In genomic region chr3:122929188-122929465, GRCh38 we compare ENCODE assay signal across 19 cellular contexts.
DNase-seq lines count a peak whose midpoint lies in the region; ATAC-seq, FAIRE-seq and TF ChIP-seq lines count a peak whose summit lies in the region.
"Had no signal": no experiment of that assay in that cellular context is flagged by ENCODE, and none has a peak within 500 bp of the region (broad histone marks: within the 10 kb centered on the region; RNA-seq: fewer than 3 reads in every experiment).

No MANE protein-coding gene starts in this region.

- intact Hi-C loops in HepG2 (cut with micrococcal nuclease; ENCODE audit: unreplicated experiment) (no loop called here), right lobe of liver (cut with DNase I) (loop anchor here in 1 of 2 donors (10.0 kb wide), 1 partner anchor 326 kb away; no protein-coding TSS in a partner anchor), spleen (cut with DNase I; ENCODE audit: low total_unique reads) (no loop called here)

- H3K4me3 ChIP-seq in HepG2 (replicated peaks in 1 of 3; ENCODE audit: insufficient read depth in 1 of 3, low read depth in 2 of 3, low read length in 3 of 3): no peak overlapping the region
- no peak overlapping the region for H3K4me3 ChIP-seq in right lobe of liver
- no peak overlapping the region for H3K4me3 ChIP-seq in osteoblast (ENCODE audit: insufficient read depth, low read length)
- no peak overlapping the region for H3K4me3 ChIP-seq in spleen
- H3K4me3 ChIP-seq in tibial nerve: no peak overlapping the region

- DNase-seq in HepG2 (ENCODE audit: low spot score): no peak
- no peak for DNase-seq in right lobe of liver
- DNase-seq in osteoblast (ENCODE audit: insufficient read length, low spot score, missing footprints): peak; percentile 47
- DNase-seq in spleen: peak; percentile 66
- DNase-seq in tibial nerve (ENCODE audit: low spot score in 2 of 2): no peak
- no peak for DNase-seq in NCI-H2107 treated with DMSO at 0.1 percent for 48 hours (lab: John Stamatoyannopoulos, UW; ENCODE audit: unreplicated experiment)
- DNase-seq: C1 segment of cervical spinal cord; Caco-2; CD4-positive, CD25-positive, alpha-beta regulatory T cell; GOT3; H7; HFFc6 had no signal

- ATAC-seq in HepG2: no peak; the same call in 2 of the 3 replicates
- no peak for ATAC-seq in right lobe of liver
- peak; percentile 15; the same call in 1 of the 3 replicates for ATAC-seq in SK-N-SH treated with all-trans-retinoic acid at 6 μM for 48 hours
- no peak for ATAC-seq in GM21367 (IDR thresholded peaks at IDR 0.05; ENCODE audit: unreplicated experiment)
- ATAC-seq: HCT116 had no signal

- H3K9me3 ChIP-seq in HepG2 (ENCODE audit: low read length): no peaks in the 10 kb centered on the region
- H3K9me3 ChIP-seq in right lobe of liver: no peaks in the 10 kb centered on the region
- H3K9me3 ChIP-seq in osteoblast (ENCODE audit: low read depth, low read length): no peaks in the 10 kb centered on the region
- H3K9me3 ChIP-seq in spleen: no peaks in the 10 kb centered on the region
- no peaks in the 10 kb centered on the region for H3K9me3 ChIP-seq in tibial nerve
- H3K9me3 ChIP-seq: Caco-2 had no signal

- peaks cover 41% of the 10 kb centered on the region for H3K4me1 ChIP-seq in HepG2 (ENCODE audit: insufficient read depth, low read length)
- H3K4me1 ChIP-seq in right lobe of liver: no peaks in the 10 kb centered on the region
- H3K4me1 ChIP-seq in osteoblast (ENCODE audit: insufficient read depth, low read length): peaks cover 2% of the 10 kb centered on the region
- H3K4me1 ChIP-seq in spleen: no peaks in the 10 kb centered on the region
- H3K4me1 ChIP-seq in tibial nerve: peaks cover 0 to 5% (median 0%) of the 10 kb centered on the region in 4 donors

- no peak overlapping the region for H3K9ac ChIP-seq in HepG2 (ENCODE audit: insufficient read depth, low read depth, low read length)

- H3K79me2 ChIP-seq in HepG2 (ENCODE audit: insufficient read depth, low read length) (no peaks in the 10 kb centered on the region), osteoblast (ENCODE audit: insufficient read depth, low read length) (no peaks in the 10 kb centered on the region)

- BruUV-seq in HepG2 (replicated peaks; lab: Mats Ljungman, UMichigan): no TSS peak

- TF ChIP-seq EP300 in HepG2 (IDR thresholded peaks at IDR 0.05; ENCODE audit: low read depth in 2 of 2, low read length in 2 of 2) (no peak), HepG2 (CRISPR knock-in tag; IDR thresholded peaks at IDR 0.05; ENCODE audit: borderline replicate concordance) (no peak), tibial nerve (IDR thresholded peaks at IDR 0.05) (no peak)

- H4K20me1 ChIP-seq in HepG2 (ENCODE audit: insufficient read depth, low read length) (no peaks in the 10 kb centered on the region), osteoblast (ENCODE audit: insufficient read depth, low read length) (no peaks in the 10 kb centered on the region)

- FAIRE-seq in HepG2 (lab: Jason Lieb, UNC): no peak
- FAIRE-seq: D721Med, G401.6, GM12891, GM19239 had no signal

- WGBS in HepG2 (ENCODE audit: low lambda C conversion rate): 39% methylated on average over 4 of the region's 6 CpGs
- whole genome bisulfite sequencing in right lobe of liver (ENCODE audit: insufficient coverage, low coverage, low lambda C conversion rate, missing lambda C conversion rate): 21% methylated on average over 2 of the region's 6 CpGs
- whole genome bisulfite sequencing in spleen, 5 donors: 63 to 83% (median 66%) methylated on average over 6 of the region's 6 CpGs
- WGBS in tibial nerve, 2 donors: 83 to 90% methylated on average over 6 of the region's 6 CpGs

- TF ChIP-seq POLR2A in HepG2 (IDR thresholded peaks at IDR 0.05; ENCODE audit: insufficient read depth in 1 of 2, low read depth in 2 of 2, low read length in 2 of 2): no peak
- no peak for TF ChIP-seq POLR2A in right lobe of liver (IDR thresholded peaks at IDR 0.05)
- no peak for TF ChIP-seq POLR2A in spleen (IDR thresholded peaks at IDR 0.05)
- TF ChIP-seq POLR2A in tibial nerve (IDR thresholded peaks at IDR 0.05): no peak

- in situ Hi-C loops in HepG2 (cut with HindIII; ENCODE audit: extremely low pct_ligation_motif_present, low pct_unique_long_range_greater_than_20kb): no loop called here

- CTCF ChIA-PET in HepG2 (lab: Yijun Ruan, JAX; ENCODE audit: low intra/inter-chr PET ratio, low total read pairs): no interaction called here

- no peak for TF ChIP-seq RAD21 in HepG2 (CRISPR knock-in tag; IDR thresholded peaks at IDR 0.05)

- H3K27ac ChIP-seq in HepG2 (ENCODE audit: extremely low read length, insufficient read depth, low read length) (no peak overlapping the region), right lobe of liver (no peak overlapping the region), osteoblast (ENCODE audit: low read depth, low read length) (no peak overlapping the region), spleen (no peak overlapping the region), tibial nerve (no peak overlapping the region)

- TF ChIP-seq CTCF in HepG2 (CRISPR knock-in tag; IDR thresholded peaks at IDR 0.05) (no peak), right lobe of liver (IDR thresholded peaks at IDR 0.05) (no peak), osteoblast (IDR thresholded peaks at IDR 0.05; ENCODE audit: extremely low read depth, low read depth, low read length) (no peak), spleen (IDR thresholded peaks at IDR 0.05 in 8 of 11, conservative IDR thresholded peaks at IDR 0.05 in 3 of 11) (no peak), tibial nerve (IDR thresholded peaks at IDR 0.05) (no peak)

- H3K4me2 ChIP-seq in HepG2 (ENCODE audit: low read depth, low read length) (no peak overlapping the region), osteoblast (ENCODE audit: insufficient read depth, low read length) (no peak overlapping the region)

- H2AFZ ChIP-seq in HepG2 (ENCODE audit: low read length): no peak overlapping the region
- H2AFZ ChIP-seq in osteoblast (ENCODE audit: low read length): no peak overlapping the region

- POLR2A ChIA-PET in HepG2 (lab: Yijun Ruan, JAX): no interaction called here

- H3K27me3 ChIP-seq in HepG2 (ENCODE audit: control insufficient read depth in 1 of 2, insufficient read depth in 2 of 2, low read length in 2 of 2) (peaks cover 2 to 24% of the 10 kb centered on the region in 2 experiments; a peak in 3 of 5 replicates), right lobe of liver (no peaks in the 10 kb centered on the region), osteoblast (ENCODE audit: insufficient read depth, low read length) (peaks cover 42% of the 10 kb centered on the region), spleen (replicated peaks in 1 of 7) (peaks cover 0 to 5% (median 0%) of the 10 kb centered on the region in 7 donors), tibial nerve (no peaks in the 10 kb centered on the region)

- H3K36me3 ChIP-seq in HepG2 (replicated peaks in 1 of 2; ENCODE audit: control insufficient read depth in 1 of 2, insufficient read depth in 2 of 2, low read length in 2 of 2) (no peaks in the 10 kb centered on the region), right lobe of liver (no peaks in the 10 kb centered on the region), osteoblast (ENCODE audit: insufficient read depth, low read length) (no peaks in the 10 kb centered on the region), spleen (no peaks in the 10 kb centered on the region), tibial nerve (no peaks in the 10 kb centered on the region)

TF ChIP-seq in HepG2, 621 proteins besides CTCF, POLR2A, EP300 and RAD21 (continues in another document):
- TF ChIP-seq POLR2AphosphoS2 (IDR thresholded peaks at IDR 0.05; ENCODE audit: low read depth, low read length): no peak
- TF ChIP-seq MAFG (CRISPR knock-in tag; IDR thresholded peaks at IDR 0.05): no peak
- TF ChIP-seq GFI1 (CRISPR knock-in tag; IDR thresholded peaks at IDR 0.05; ENCODE audit: borderline replicate concordance): no peak

TF ChIP-seq in SK-N-SH treated with all-trans-retinoic acid at 6 μM for 48 hours, 23 proteins besides CTCF, POLR2A, EP300 and RAD21:
- TF ChIP-seq ZFP3 (CRISPR knock-in tag; IDR thresholded peaks at IDR 0.05) (no peak), ZNF565 (CRISPR knock-in tag; conservative IDR thresholded peaks at IDR 0.05; ENCODE audit: low read depth) (no peak), ZNF8 (CRISPR knock-in tag; IDR thresholded peaks at IDR 0.05) (no peak)

Comparison
In these comparisons a context has a peak if more than half of its experiments do, and no peak if none do; other contexts are left out.
1. DNase-seq: peak in osteoblast (single experiment) and spleen (single experiment); none in HepG2 (single experiment), right lobe of liver (0 of 3), tibial nerve (0 of 2) and NCI-H2107 treated with DMSO at 0.1 percent for 48 hours (single experiment).